In the genomic region with DNA sequence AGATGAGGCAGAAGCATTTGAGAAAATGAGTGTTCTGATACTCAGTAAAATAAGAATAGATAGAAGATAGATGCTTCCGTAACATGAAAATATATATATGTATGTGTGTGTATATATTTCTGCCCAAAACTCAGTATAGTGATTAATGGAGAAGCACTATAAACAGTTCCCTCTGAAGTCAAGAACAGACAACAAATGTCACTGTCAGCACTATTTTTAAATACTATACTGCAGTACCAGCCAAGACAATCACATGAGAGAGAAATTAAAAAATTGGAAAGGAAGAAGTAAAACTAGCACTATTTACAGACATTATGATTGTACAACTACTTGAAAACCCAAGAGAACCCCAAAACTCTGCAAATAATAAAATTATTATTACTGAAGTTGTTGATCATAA, we compare ENCODE assay signal across 6 cellular contexts. TPM values are rescaled to one million over a fixed set of nuclear protein-coding genes. Genes with fewer than 3 reads are reported as not detected.
DNase-seq lines count a peak whose midpoint lies in the region; ATAC-seq, FAIRE-seq and TF ChIP-seq lines count a peak whose summit lies in the region.
"Not testable (repeated sequence)": the region's sequence is repeated elsewhere in the genome, so short reads cannot be mapped to it uniquely, and the experiment has no call there.

No MANE protein-coding gene starts in this region.

- TF ChIP-seq CTCF in A549 (IDR thresholded peaks at IDR 0.05); VCaP (conservative IDR thresholded peaks at IDR 0.05); K562 (IDR thresholded peaks at IDR 0.05 in 2 of 3, conservative IDR thresholded peaks at IDR 0.05 in 1 of 3; ENCODE audit: insufficient read depth in 2 of 3, low read depth in 1 of 3, low read length in 3 of 3); left ventricle myocardium inferior (IDR thresholded peaks at IDR 0.05; ENCODE audit: borderline replicate concordance); HepG2 (CRISPR knock-in tag; IDR thresholded peaks at IDR 0.05): not testable (repeated sequence)

- POLR2A ChIA-PET in A549 (lab: Yijun Ruan, JAX); K562 (lab: Yijun Ruan, JAX); HepG2 (lab: Yijun Ruan, JAX): not testable (repeated sequence)

- not testable (repeated sequence) for TF ChIP-seq POLR2A in A549 (IDR thresholded peaks at IDR 0.05; ENCODE audit: low read length); K562 (conservative IDR thresholded peaks at IDR 0.05); HepG2 (IDR thresholded peaks at IDR 0.05; ENCODE audit: insufficient read depth in 1 of 2, low read depth in 2 of 2, low read length in 2 of 2)

- intact Hi-C loops in K562 (cut with micrococcal nuclease); left ventricle myocardium inferior (cut with micrococcal nuclease); HepG2 (cut with micrococcal nuclease; ENCODE audit: unreplicated experiment): not testable (repeated sequence)

- H3K9ac ChIP-seq in K562 (ENCODE audit: insufficient read depth in 1 of 2, low read depth in 2 of 2, low read length in 2 of 2); HepG2 (ENCODE audit: insufficient read depth, low read depth, low read length): not testable (repeated sequence)

- DNase-seq in A549 (ENCODE audit: low read depth in 1 of 2, low spot score in 1 of 2); K562 (ENCODE audit: extremely low read depth in 1 of 4, low spot score in 3 of 4); frontal cortex (ENCODE audit: low spot score in 2 of 2); left ventricle myocardium inferior; HepG2 (ENCODE audit: low spot score): not testable (repeated sequence)

- not testable (repeated sequence) for H3K79me2 ChIP-seq in K562 (ENCODE audit: control insufficient read depth, insufficient read depth, low read length); HepG2 (ENCODE audit: insufficient read depth, low read length)

- not testable (repeated sequence) for H3K4me3 ChIP-seq in A549; K562; left ventricle myocardium inferior; HepG2 (replicated peaks in 1 of 3; ENCODE audit: insufficient read depth in 1 of 3, low read depth in 2 of 3, low read length in 3 of 3)

- FAIRE-seq in A549 (lab: Jason Lieb, UNC); K562 (lab: Jason Lieb, UNC); HepG2 (lab: Jason Lieb, UNC): not testable (repeated sequence)
- peak; percentile 64 for FAIRE-seq in frontal cortex (lab: Jason Lieb, UNC)

- 0 out of 3 replicates have a peak, but pooled peaks cover 12% of the 10 kb centered on the region for H3K4me1 ChIP-seq in A549
- not testable (repeated sequence) for H3K4me1 ChIP-seq in K562 (replicated peaks in 1 of 2; ENCODE audit: control insufficient read depth in 2 of 2, insufficient read depth in 2 of 2, low read length in 2 of 2); HepG2 (ENCODE audit: insufficient read depth, low read length)
- H3K4me1 ChIP-seq in left ventricle myocardium inferior: peaks cover 25% of the 10 kb centered on the region

- not testable (repeated sequence) for TF ChIP-seq EP300 in A549 (IDR thresholded peaks at IDR 0.05); K562 (IDR thresholded peaks at IDR 0.05; ENCODE audit: low read length); HepG2 (IDR thresholded peaks at IDR 0.05; ENCODE audit: low read depth in 2 of 2, low read length in 2 of 2); HepG2 (CRISPR knock-in tag; IDR thresholded peaks at IDR 0.05; ENCODE audit: borderline replicate concordance)

- in situ Hi-C loops in K562 (cut with MboI); HepG2 (cut with HindIII; ENCODE audit: extremely low pct_ligation_motif_present, low pct_unique_long_range_greater_than_20kb): not testable (repeated sequence)

- not testable (repeated sequence) for TF ChIP-seq RAD21 in A549 (conservative IDR thresholded peaks at IDR 0.05 in 1 of 2, IDR thresholded peaks at IDR 0.05 in 1 of 2); K562 (CRISPR knock-in tag; conservative IDR thresholded peaks at IDR 0.05 in 1 of 2, IDR thresholded peaks at IDR 0.05 in 1 of 2); HepG2 (CRISPR knock-in tag; IDR thresholded peaks at IDR 0.05)

- H2AFZ ChIP-seq in K562 (ENCODE audit: low read depth, low read length); HepG2 (ENCODE audit: low read length): not testable (repeated sequence)

- not testable (repeated sequence) for ATAC-seq in A549, K562, HepG2

- not testable (repeated sequence) for H3K27ac ChIP-seq in A549; K562 (ENCODE audit: extremely low read depth, low read depth, low read length); HepG2 (ENCODE audit: extremely low read length, insufficient read depth, low read length)
- H3K27ac ChIP-seq in VCaP (peak overlapping the region; percentile 92), left ventricle myocardium inferior (replicated peaks) (peak overlapping the region; percentile 37)

- not testable (repeated sequence) for H3K27me3 ChIP-seq in K562 (ENCODE audit: control insufficient read depth in 2 of 2, insufficient read depth in 2 of 2, low read length in 2 of 2); left ventricle myocardium inferior (ENCODE audit: low read depth); HepG2 (ENCODE audit: control insufficient read depth in 1 of 2, insufficient read depth in 2 of 2, low read length in 2 of 2)

- H3K9me1 ChIP-seq in K562 (ENCODE audit: control insufficient read depth, insufficient read depth, low read length): not testable (repeated sequence)

- not testable (repeated sequence) for H3K9me3 ChIP-seq in A549; K562 (replicated peaks; ENCODE audit: control insufficient read depth, insufficient read depth, low read depth, low read length); left ventricle myocardium inferior (replicated peaks); HepG2 (ENCODE audit: low read length)

- WGBS in A549 (ENCODE audit: missing lambda C conversion rate): 93% methylated on average over 1 of the region's 1 CpG
- 100% methylated on average over 1 of the region's 1 CpG for WGBS in K562 (ENCODE audit: insufficient coverage, low coverage, missing lambda C conversion rate)
- WGBS in HepG2 (ENCODE audit: low lambda C conversion rate): 100% methylated on average over 1 of the region's 1 CpG

- not testable (repeated sequence) for H4K20me1 ChIP-seq in K562 (replicated peaks; ENCODE audit: control insufficient read depth, insufficient read depth, low read length); HepG2 (ENCODE audit: insufficient read depth, low read length)

- not testable (repeated sequence) for H3K4me2 ChIP-seq in A549; K562 (ENCODE audit: insufficient read depth, low read length); HepG2 (ENCODE audit: low read depth, low read length)

- H3K36me3 ChIP-seq in K562 (ENCODE audit: control insufficient read depth, insufficient read depth, low read length): peaks cover 66% of the 10 kb centered on the region
- peaks cover 71% of the 10 kb centered on the region for H3K36me3 ChIP-seq in left ventricle myocardium inferior
- H3K36me3 ChIP-seq in HepG2 (replicated peaks in 1 of 2; ENCODE audit: control insufficient read depth in 1 of 2, insufficient read depth in 2 of 2, low read length in 2 of 2): peaks cover 1 to 24% of the 10 kb centered on the region in 2 experiments; a peak in 4 of 5 replicates

- CTCF ChIA-PET in A549 (lab: Yijun Ruan, JAX); K562 (lab: Yijun Ruan, JAX; ENCODE audit: low intra/inter-chr PET ratio); HepG2 (lab: Yijun Ruan, JAX; ENCODE audit: low intra/inter-chr PET ratio, low total read pairs): not testable (repeated sequence)

- not testable (repeated sequence) for BruUV-seq in K562 (replicated peaks; lab: Mats Ljungman, UMichigan); HepG2 (replicated peaks; lab: Mats Ljungman, UMichigan)

RNA-seq across cellular contexts. Expression of gene PDCD6IP, which starts 59.3 kb away (rescaled TPM):
- polyA plus RNA-seq in A549 (2011; rRNA removed): 180 and 221 TPM in 2 replicates
- 58.3 and 126 TPM in 2 replicates for polyA plus RNA-seq in A549 (2012; cell fraction: cytosol; rRNA removed)
- 150 and 259 TPM in 2 replicates for polyA plus RNA-seq in A549 (2012; cell fraction: nucleus; rRNA removed)
- 136 to 149 TPM (median 145 TPM) in 3 replicates for polyA plus RNA-seq in A549 (2017; fragmentation: RNase III; extraction: RNeasy Plus Mini Kit Qiagen cat#74134 plus additional on column Dnase treatment)
- polyA minus RNA-seq in A549 (2011; rRNA and poly(A)+ RNA removed): 98.9 and 126 TPM in 2 replicates
- total RNA-seq in K562 (2011; cell fraction: chromatin; rRNA removed; ENCODE audit: low replicate concordance): 160 and 344 TPM in 2 replicates
- total RNA-seq in K562 (2011; cell fraction: nucleolus; rRNA removed): 122 and 124 TPM in 2 replicates
- 160 and 236 TPM in 2 replicates for total RNA-seq in K562 (2011; cell fraction: nucleoplasm; rRNA removed)
- 118 and 141 TPM in 2 replicates for total RNA-seq in K562 (2014; rRNA removed)
- 163 and 187 TPM in 2 replicates for total RNA-seq in K562 (2014; rRNA removed; fragmentation: Illumina TruSeq; extraction: Trizol)
- 158 and 168 TPM in 2 replicates for total RNA-seq in K562 (2015; rRNA removed; fragmentation: Illumina TruSeq; extraction: Trizol)
- total RNA-seq in K562 (2021): 265 and 302 TPM in 2 replicates
- 275 and 299 TPM in 2 replicates for polyA plus RNA-seq in K562 (2011; rRNA removed)
- 109 and 253 TPM in 2 replicates for polyA plus RNA-seq in K562 (2011; cell fraction: cytosol; rRNA removed)
- 419 and 457 TPM in 2 replicates for polyA plus RNA-seq in K562 (2011; cell fraction: nucleus; rRNA removed)
- polyA plus RNA-seq in K562 (2012): 121 and 225 TPM in 2 replicates
- polyA plus RNA-seq in K562 (2014; fragmentation: Illumina TruSeq; extraction: Trizol): 90.9 and 107 TPM in 2 replicates
- polyA plus RNA-seq in K562 (2014; fragmentation: Nextera tagmentation; extraction: Ambion mirVana): 10 to 100 TPM; 40.2 to 57.6 TPM
- 90.5 and 122 TPM in 2 replicates for polyA plus RNA-seq in K562 (2014; rRNA removed)
- 221 and 245 TPM in 2 replicates for polyA minus RNA-seq in K562 (2011; rRNA and poly(A)+ RNA removed)
- polyA minus RNA-seq in K562 (2011; cell fraction: cytosol; rRNA and poly(A)+ RNA removed): 240 and 262 TPM in 2 replicates
- polyA minus RNA-seq in K562 (2011; cell fraction: nucleus; rRNA and poly(A)+ RNA removed): 269 and 348 TPM in 2 replicates
- 55.0 TPM for total RNA-seq in frontal cortex
- 129 TPM for total RNA-seq in left ventricle myocardium inferior
- total RNA-seq in HepG2 (2016; rRNA removed; fragmentation: Illumina TruSeq; extraction: Trizol): 62.5 and 116 TPM in 2 replicates
- total RNA-seq in HepG2 (2016; cell fraction: cytosol; rRNA removed; fragmentation: Illumina TruSeq; extraction: Trizol; ENCODE audit: low read depth): 8.2 TPM in 2 replicates
- 62.0 and 102 TPM in 2 replicates for total RNA-seq in HepG2 (2016; cell fraction: insoluble cytoplasmic fraction; rRNA removed; fragmentation: Illumina TruSeq; extraction: Trizol)
- 13.3 and 16.9 TPM in 2 replicates for total RNA-seq in HepG2 (2016; cell fraction: membrane; rRNA removed; fragmentation: Illumina TruSeq; extraction: Trizol)
- 92.4 and 95.6 TPM in 2 replicates for total RNA-seq in HepG2 (2016; cell fraction: nucleus; rRNA removed; fragmentation: Illumina TruSeq; extraction: Trizol)
- 83.4 and 85.6 TPM in 2 replicates for polyA plus RNA-seq in HepG2 (2011; rRNA removed)
- 27.7 and 44.8 TPM in 2 replicates for polyA plus RNA-seq in HepG2 (2011; cell fraction: cytosol; rRNA removed)
- 81.3 and 96.4 TPM in 2 replicates for polyA plus RNA-seq in HepG2 (2011; cell fraction: nucleus; rRNA removed)
- 48.8 and 50.6 TPM in 2 replicates for polyA plus RNA-seq in HepG2 (2012)
- 1.5 and 2.6 TPM in 2 replicates for polyA plus RNA-seq in HepG2 (2016; cell fraction: cytosol; fragmentation: Illumina TruSeq; extraction: Trizol; ENCODE audit: low read depth)
- 67.4 and 83.3 TPM in 2 replicates for polyA plus RNA-seq in HepG2 (2016; cell fraction: insoluble cytoplasmic fraction; fragmentation: Illumina TruSeq; extraction: Trizol; ENCODE audit: low read depth)
- polyA plus RNA-seq in HepG2 (2016; cell fraction: membrane; fragmentation: Illumina TruSeq; extraction: Trizol; ENCODE audit: low read depth): 4.2 and 5.0 TPM in 2 replicates
- 96.0 and 96.9 TPM in 2 replicates for polyA plus RNA-seq in HepG2 (2016; cell fraction: nucleus; fragmentation: Illumina TruSeq; extraction: Trizol; ENCODE audit: insufficient read depth, low read depth)
- 140 and 143 TPM in 2 replicates for polyA minus RNA-seq in HepG2 (2011; rRNA and poly(A)+ RNA removed; ENCODE audit: low replicate concordance)
- 97.9 and 112 TPM in 2 replicates for polyA minus RNA-seq in HepG2 (2011; cell fraction: cytosol; rRNA and poly(A)+ RNA removed)
- polyA minus RNA-seq in HepG2 (2011; cell fraction: nucleus; rRNA and poly(A)+ RNA removed): 180 TPM in 2 replicates
